Comparison of ENCODE assay signal across 18 cellular contexts in genomic region chr2:101293544-101293943, GRCh38. TPM values are rescaled to one million over a fixed set of nuclear protein-coding genes. Genes with fewer than 3 reads are reported as not detected.
DNase-seq lines count a peak whose midpoint lies in the region; ATAC-seq and TF ChIP-seq lines count a peak whose summit lies in the region.
"Had no signal": no experiment of that assay in that cellular context is flagged by ENCODE, and none has a peak within 500 bp of the region (broad histone marks: within the 10 kb centered on the region; RNA-seq: fewer than 3 reads in every experiment).

No MANE protein-coding gene starts in this region.

- H3K4me1 ChIP-seq in cardiac muscle cell (ENCODE audit: low read depth) (peaks cover 30% of the 10 kb centered on the region), HUES6 (ENCODE audit: control insufficient read depth, insufficient read depth, low read length) (no peaks in the 10 kb centered on the region)
- H3K4me1 ChIP-seq in CD4-positive, CD25-positive, alpha-beta regulatory T cell (ENCODE audit: control insufficient read depth, insufficient read depth, low read length, poor library complexity, severe bottlenecking): peaks cover 46% of the 10 kb centered on the region
- H3K4me1 ChIP-seq in naive thymus-derived CD4-positive, alpha-beta T cell (ENCODE audit: control insufficient read depth in 2 of 2, insufficient read depth in 2 of 2, low read length in 2 of 2): peaks cover 13 to 27% of the 10 kb centered on the region in 2 donors
- H3K4me1 ChIP-seq: BE2C had no signal

- H3K36me3 Mint-ChIP-seq in CD4-positive, CD25-positive, alpha-beta regulatory T cell: peaks cover 23% of the 10 kb centered on the region
- peaks cover 0 to 28% (median 8%) of the 10 kb centered on the region in 5 donors for H3K36me3 Mint-ChIP-seq in naive thymus-derived CD4-positive, alpha-beta T cell

- H3K9me3 Mint-ChIP-seq in CD4-positive, CD25-positive, alpha-beta regulatory T cell: no peaks in the 10 kb centered on the region
- H3K9me3 Mint-ChIP-seq in naive thymus-derived CD4-positive, alpha-beta T cell: no peaks in the 10 kb centered on the region
- H3K9me3 Mint-ChIP-seq: CD4-positive, alpha-beta memory T cell; HFFc6 had no signal

- DNase-seq in cardiac muscle cell (ENCODE audit: low read depth in 1 of 2, low spot score in 1 of 2) (peak in 1 of 2 donors; percentile 81), left cardiac atrium (no peak), MG63 (no peak)
- no peak for DNase-seq in CD4-positive, CD25-positive, alpha-beta regulatory T cell
- no peak for DNase-seq in naive thymus-derived CD4-positive, alpha-beta T cell
- DNase-seq: ACHN; BE2C; C1 segment of cervical spinal cord; CD4-positive, alpha-beta memory T cell; DMS153; DMS79; GDM1; GOT3; H7; HFFc6 had no signal

- no peak for ATAC-seq in left cardiac atrium
- no peak for ATAC-seq in CD4-positive, CD25-positive, alpha-beta regulatory T cell (ENCODE audit: low read depth in 2 of 2)
- ATAC-seq in naive thymus-derived CD4-positive, alpha-beta T cell: no peak
- ATAC-seq in GM18519 (IDR thresholded peaks at IDR 0.05; ENCODE audit: low FRiP score, unreplicated experiment): no peak
- ATAC-seq: HCT116 had no signal

- intact Hi-C loops in left cardiac atrium (cut with DNase I): no loop called here
- intact Hi-C loops in naive thymus-derived CD4-positive, alpha-beta T cell (cut with micrococcal nuclease): no loop called here

- no peak overlapping the region for H3K9ac ChIP-seq in HUES6 (ENCODE audit: low read length)

- H3K4me3 ChIP-seq in cardiac muscle cell: no peak overlapping the region
- H3K4me3 ChIP-seq in CD4-positive, CD25-positive, alpha-beta regulatory T cell (ENCODE audit: low read depth, low read length): no peak overlapping the region
- H3K4me3 ChIP-seq in HUES6 (ENCODE audit: low read depth, low read length): no peak overlapping the region
- no peak overlapping the region for H3K4me3 ChIP-seq in naive thymus-derived CD4-positive, alpha-beta T cell (ENCODE audit: low read length)
- no peak overlapping the region for H3K4me3 ChIP-seq in MG63

- H3K27ac ChIP-seq in cardiac muscle cell (peak overlapping the region; percentile 86), HUES6 (ENCODE audit: low read depth, low read length) (0 out of 2 replicates have a peak overlapping the region, but pooled peaks have one; percentile 26)
- peak overlapping the region; percentile 14 for H3K27ac ChIP-seq in CD4-positive, CD25-positive, alpha-beta regulatory T cell (ENCODE audit: insufficient read depth, low read length, poor library complexity, severe bottlenecking)
- peak overlapping the region; percentile 14 for H3K27ac ChIP-seq in naive thymus-derived CD4-positive, alpha-beta T cell (ENCODE audit: low read depth, low read length)

- H3K36me3 ChIP-seq in cardiac muscle cell (no peaks in the 10 kb centered on the region), HUES6 (ENCODE audit: control insufficient read depth, insufficient read depth, low read length) (peaks cover 37% of the 10 kb centered on the region), MG63 (peaks cover 39% of the 10 kb centered on the region)
- peaks cover 46% of the 10 kb centered on the region for H3K36me3 ChIP-seq in CD4-positive, CD25-positive, alpha-beta regulatory T cell (ENCODE audit: control insufficient read depth, insufficient read depth, low read length)
- H3K36me3 ChIP-seq in naive thymus-derived CD4-positive, alpha-beta T cell (ENCODE audit: control insufficient read depth in 2 of 3, insufficient read depth in 3 of 3, low read length in 3 of 3): peaks cover 0 to 32% (median 13%) of the 10 kb centered on the region in 3 experiments
- H3K36me3 ChIP-seq: BE2C had no signal

- no peaks in the 10 kb centered on the region for H3K9me3 ChIP-seq in cardiac muscle cell (ENCODE audit: low read depth)
- H3K9me3 ChIP-seq in CD4-positive, CD25-positive, alpha-beta regulatory T cell (ENCODE audit: control insufficient read depth in 2 of 2, low read length in 2 of 2): no peaks in the 10 kb centered on the region
- no peaks in the 10 kb centered on the region for H3K9me3 ChIP-seq in HUES6 (ENCODE audit: control insufficient read depth, insufficient read depth, low read depth, low read length)
- no peaks in the 10 kb centered on the region for H3K9me3 ChIP-seq in naive thymus-derived CD4-positive, alpha-beta T cell (ENCODE audit: control insufficient read depth in 2 of 3, low read length in 3 of 3)
- no peaks in the 10 kb centered on the region for H3K9me3 ChIP-seq in MG63
- H3K9me3 ChIP-seq: BE2C had no signal

- H3K27ac Mint-ChIP-seq in CD4-positive, CD25-positive, alpha-beta regulatory T cell: no peak overlapping the region
- peak overlapping the region in 1 of 9 donors; percentile 41 for H3K27ac Mint-ChIP-seq in naive thymus-derived CD4-positive, alpha-beta T cell
- H3K27ac Mint-ChIP-seq: HFFc6 had no signal

- H3K27me3 ChIP-seq in cardiac muscle cell (no peaks in the 10 kb centered on the region), HUES6 (ENCODE audit: control insufficient read depth, insufficient read depth, low read length) (no peaks in the 10 kb centered on the region), MG63 (no peaks in the 10 kb centered on the region)
- H3K27me3 ChIP-seq in CD4-positive, CD25-positive, alpha-beta regulatory T cell (ENCODE audit: control insufficient read depth, insufficient read depth, low read length): no peaks in the 10 kb centered on the region
- no peaks in the 10 kb centered on the region for H3K27me3 ChIP-seq in naive thymus-derived CD4-positive, alpha-beta T cell (ENCODE audit: control insufficient read depth in 2 of 2, insufficient read depth in 2 of 2, low read length in 2 of 2)
- H3K27me3 ChIP-seq: BE2C had no signal

- H3K27me3 Mint-ChIP-seq in CD4-positive, CD25-positive, alpha-beta regulatory T cell: no peaks in the 10 kb centered on the region
- no peaks in the 10 kb centered on the region for H3K27me3 Mint-ChIP-seq in naive thymus-derived CD4-positive, alpha-beta T cell
- H3K27me3 Mint-ChIP-seq: CD4-positive, alpha-beta memory T cell had no signal

- CTCF ChIA-PET in naive thymus-derived CD4-positive, alpha-beta T cell (lab: Charles Lee): interaction anchor here (1.0 kb wide), 1 partner anchor 49 kb away, joined by 3 read pairs; no protein-coding TSS in a partner anchor

- TF ChIP-seq CTCF in cardiac muscle cell (IDR thresholded peaks at IDR 0.05; ENCODE audit: low read depth, low read length): no peak

- no peak overlapping the region for H3K4me3 Mint-ChIP-seq in CD4-positive, CD25-positive, alpha-beta regulatory T cell
- H3K4me3 Mint-ChIP-seq in naive thymus-derived CD4-positive, alpha-beta T cell: no peak overlapping the region
- H3K4me3 Mint-ChIP-seq: CD4-positive, alpha-beta memory T cell; HFFc6 had no signal

- POLR2A ChIA-PET in naive thymus-derived CD4-positive, alpha-beta T cell (lab: Charles Lee): no interaction called here

- H3K4me1 Mint-ChIP-seq in CD4-positive, CD25-positive, alpha-beta regulatory T cell: peaks cover 25 to 74% (median 47%) of the 10 kb centered on the region in 4 donors
- peaks cover 28 to 69% (median 53%) of the 10 kb centered on the region in 7 donors for H3K4me1 Mint-ChIP-seq in naive thymus-derived CD4-positive, alpha-beta T cell

RNA-seq across cellular contexts. Expression of gene RNF149, which starts 15.0 kb away (rescaled TPM):
- total RNA-seq in cardiac muscle cell (34.4 and 69.9 TPM in 2 replicates), left cardiac atrium (10 to 100 TPM; 22.3 to 38.0 TPM)
- polyA plus RNA-seq in cardiac muscle cell: 44.4 and 82.9 TPM in 2 replicates
- total RNA-seq in CD4-positive, CD25-positive, alpha-beta regulatory T cell: 221 TPM
- 10 to 100 TPM; 84.4 to 97.3 (median 90.9) TPM for polyA plus RNA-seq in CD4-positive, CD25-positive, alpha-beta regulatory T cell
- total RNA-seq in naive thymus-derived CD4-positive, alpha-beta T cell: 100 to 1,000 TPM in 4 of 5 experiments, 10 to 100 TPM in 1; 88.9 to 159 (median 114) TPM
- 10 to 100 TPM; 45.2 to 52.6 TPM for polyA plus RNA-seq in naive thymus-derived CD4-positive, alpha-beta T cell
- 33.8 and 34.5 TPM in 2 replicates for total RNA-seq in MG63 (2014; rRNA removed; shearing (Covaris generic); ENCODE audit: low replicate concordance)

RNA-seq across cellular contexts. Expression of gene CNOT11, which starts 40.9 kb away (rescaled TPM):
- total RNA-seq in cardiac muscle cell (51.4 and 52.7 TPM in 2 replicates), left cardiac atrium (10 to 100 TPM; 29.8 to 34.0 TPM)
- 74.2 and 78.0 TPM in 2 replicates for polyA plus RNA-seq in cardiac muscle cell
- 63.8 TPM for total RNA-seq in CD4-positive, CD25-positive, alpha-beta regulatory T cell
- polyA plus RNA-seq in CD4-positive, CD25-positive, alpha-beta regulatory T cell: 10 to 100 TPM; 68.6 to 76.2 (median 69.4) TPM
- 10 to 100 TPM; 49.0 to 65.7 (median 54.3) TPM for total RNA-seq in naive thymus-derived CD4-positive, alpha-beta T cell
- 10 to 100 TPM; 60.4 to 64.0 TPM for polyA plus RNA-seq in naive thymus-derived CD4-positive, alpha-beta T cell
- total RNA-seq in MG63 (2014; rRNA removed; shearing (Covaris generic); ENCODE audit: low replicate concordance): 52.6 and 64.1 TPM in 2 replicates

Comparison
In these comparisons a context has a peak if more than half of its experiments do, and no peak if none do; other contexts are left out.
1. H3K27ac ChIP-seq: peak in every context shown above with its lines; median percentile 86 in cardiac muscle cell; 26 in HUES6; 14 in CD4-positive, CD25-positive, alpha-beta regulatory T cell; 14 in naive thymus-derived CD4-positive, alpha-beta T cell.